In genomic region chr18:70172225-70172624, GRCh38 we compare ENCODE assay signal across 12 cellular contexts. TPM values are rescaled to one million over a fixed set of nuclear protein-coding genes. Genes with fewer than 3 reads are reported as not detected.
DNase-seq lines count a peak whose midpoint lies in the region; ATAC-seq and TF ChIP-seq lines count a peak whose summit lies in the region.
"Had no signal": no experiment of that assay in that cellular context is flagged by ENCODE, and none has a peak within 500 bp of the region (broad histone marks: within the 10 kb centered on the region; RNA-seq: fewer than 3 reads in every experiment).

No MANE protein-coding gene starts in this region.

- POLR2A ChIA-PET in CD8-positive, alpha-beta memory T cell (lab: Charles Lee) = no interaction called here

- no peaks in the 10 kb centered on the region for H3K4me1 ChIP-seq in CD8-positive, alpha-beta memory T cell (ENCODE audit: insufficient read depth, low read length)
- no peaks in the 10 kb centered on the region for H3K4me1 ChIP-seq in neuronal stem cell (ENCODE audit: control insufficient read depth in 2 of 2, insufficient read depth in 1 of 2, low read depth in 1 of 2, low read length in 2 of 2)
- H3K4me1 ChIP-seq in tibial artery = no peaks in the 10 kb centered on the region
- H3K4me1 ChIP-seq: parathyroid adenoma had no signal

- H3K36me3 ChIP-seq in CD8-positive, alpha-beta memory T cell (ENCODE audit: insufficient read depth, low read length) = no peaks in the 10 kb centered on the region
- H3K36me3 ChIP-seq in neuronal stem cell (replicated peaks in 1 of 2; ENCODE audit: control insufficient read depth in 2 of 2, insufficient read depth in 2 of 2, low read length in 2 of 2) (peaks cover 0 to 21% of the 10 kb centered on the region in 2 donors), tibial artery (peaks cover 0 to 5% (median 0%) of the 10 kb centered on the region in 3 donors)

- no peak for ATAC-seq in esophagus mucosa
- ATAC-seq: activated CD4-positive, CD25-positive, alpha-beta regulatory T cell treated with anti-CD3 and anti-CD28 coated beads, Interleukin-2, amount 50 U/mL, for 24 hours had no signal

- H3K4me2 ChIP-seq in neuronal stem cell (ENCODE audit: insufficient read depth, low read length, poor library complexity, severe bottlenecking) = no peak overlapping the region

- no peak overlapping the region for H2AK5ac ChIP-seq in neuronal stem cell (ENCODE audit: low read depth, low read length)

- TF ChIP-seq CTCF in LNCaP clone FGC (IDR thresholded peaks at IDR 0.05; ENCODE audit: control insufficient read depth, extremely low read depth, insufficient read depth) (peak; percentile 51), chondrocyte (IDR thresholded peaks at IDR 0.05) (peak; percentile 83), tibial artery (IDR thresholded peaks at IDR 0.05) (peak in 1 of 2 experiments; percentile 6)

- H3K9me3 Mint-ChIP-seq in chondrocyte (ENCODE audit: low read depth) = no peaks in the 10 kb centered on the region
- no peaks in the 10 kb centered on the region for H3K9me3 Mint-ChIP-seq in CD8-positive, alpha-beta memory T cell

- no peak overlapping the region for H2BK120ac ChIP-seq in neuronal stem cell (ENCODE audit: low read depth, low read length)

- no peak overlapping the region for H3K27ac ChIP-seq in CD8-positive, alpha-beta memory T cell (ENCODE audit: low read depth, low read length)
- no peak overlapping the region for H3K27ac ChIP-seq in neuronal stem cell (replicated peaks; ENCODE audit: low read length)
- H3K27ac ChIP-seq in tibial artery = no peak overlapping the region
- H3K27ac ChIP-seq: parathyroid adenoma had no signal

- H3K27ac Mint-ChIP-seq in chondrocyte (ENCODE audit: unreplicated experiment) = no peak overlapping the region
- H3K27ac Mint-ChIP-seq in CD8-positive, alpha-beta memory T cell = no peak overlapping the region

- no peak overlapping the region for H2BK15ac ChIP-seq in neuronal stem cell (ENCODE audit: low read length)

- H3K27me3 Mint-ChIP-seq in chondrocyte (ENCODE audit: low read depth) = no peaks in the 10 kb centered on the region
- H3K27me3 Mint-ChIP-seq in CD8-positive, alpha-beta memory T cell = no peaks in the 10 kb centered on the region

- intact Hi-C loops in tibial artery (cut with DNase I; ENCODE audit: low total_unique reads) = no loop called here

- no peak overlapping the region for H3K18ac ChIP-seq in neuronal stem cell (ENCODE audit: low read length)

- no peaks in the 10 kb centered on the region for H3K36me3 Mint-ChIP-seq in chondrocyte (ENCODE audit: low read depth)
- H3K36me3 Mint-ChIP-seq in CD8-positive, alpha-beta memory T cell = peaks cover 4 to 41% (median 13%) of the 10 kb centered on the region in 3 donors

- DNase-seq in EH (ENCODE audit: low read depth) = peak; percentile 31
- no peak for DNase-seq in LNCaP clone FGC (ENCODE audit: low read depth)
- DNase-seq in chondrocyte (ENCODE audit: low spot score) = no peak
- peak; percentile 43 to 64 for DNase-seq in lung microvascular endothelial cell (ENCODE audit: low read depth in 2 of 2)
- DNase-seq in CD8-positive, alpha-beta memory T cell = no peak
- DNase-seq in neuronal stem cell (ENCODE audit: low spot score) = no peak
- DNase-seq in tibial artery = no peak
- DNase-seq: activated naive CD4-positive, alpha-beta T cell treated with Interleukin-2 at 50 U/mL for 16 hours; GF-D8 had no signal

- H3K4me3 ChIP-seq in LNCaP clone FGC (ENCODE audit: low read depth, low read length) = no peak overlapping the region
- H3K4me3 ChIP-seq in CD8-positive, alpha-beta memory T cell (ENCODE audit: low read length) = no peak overlapping the region
- H3K4me3 ChIP-seq in neuronal stem cell (ENCODE audit: low read length in 2 of 2) = no peak overlapping the region
- H3K4me3 ChIP-seq in tibial artery = no peak overlapping the region

- no peak overlapping the region for H3K23ac ChIP-seq in neuronal stem cell (ENCODE audit: low read depth, low read length, poor library complexity)

- H3K9me3 ChIP-seq in CD8-positive, alpha-beta memory T cell (ENCODE audit: low read length) = no peaks in the 10 kb centered on the region
- H3K9me3 ChIP-seq in neuronal stem cell (replicated peaks in 1 of 2; ENCODE audit: control insufficient read depth in 2 of 2, insufficient read depth in 1 of 2, low read depth in 1 of 2, low read length in 2 of 2) = no peaks in the 10 kb centered on the region
- H3K9me3 ChIP-seq in tibial artery = no peaks in the 10 kb centered on the region

- H3K9ac ChIP-seq in neuronal stem cell (ENCODE audit: low read depth, low read length, poor library complexity) = no peak overlapping the region
- H3K9ac ChIP-seq: parathyroid adenoma had no signal

- H2AFZ ChIP-seq in neuronal stem cell (ENCODE audit: low read length) = no peak overlapping the region
- H2AFZ ChIP-seq: parathyroid adenoma had no signal

- no peaks in the 10 kb centered on the region for H3K4me1 Mint-ChIP-seq in chondrocyte (ENCODE audit: low read depth)
- H3K4me1 Mint-ChIP-seq in CD8-positive, alpha-beta memory T cell = peaks cover 4 to 6% (median 5%) of the 10 kb centered on the region in 3 donors

- CTCF ChIA-PET in CD8-positive, alpha-beta memory T cell (lab: Charles Lee) = no interaction called here

- H3K27me3 ChIP-seq in CD8-positive, alpha-beta memory T cell (ENCODE audit: insufficient read depth, low read length, poor library complexity, severe bottlenecking) = no peaks in the 10 kb centered on the region
- H3K27me3 ChIP-seq in neuronal stem cell (ENCODE audit: control insufficient read depth in 3 of 3, insufficient read depth in 3 of 3, low read depth in 1 of 3, low read length in 3 of 3) (no peaks in the 10 kb centered on the region), tibial artery (no peaks in the 10 kb centered on the region)

- H3K4me3 Mint-ChIP-seq in chondrocyte (ENCODE audit: unreplicated experiment) = no peak overlapping the region
- H3K4me3 Mint-ChIP-seq in CD8-positive, alpha-beta memory T cell = no peak overlapping the region

- no peak overlapping the region for H4K91ac ChIP-seq in neuronal stem cell (ENCODE audit: low read depth, low read length, poor library complexity)

- no peak overlapping the region for H3K14ac ChIP-seq in neuronal stem cell (ENCODE audit: low read length)

- no peak overlapping the region for H4K8ac ChIP-seq in neuronal stem cell (ENCODE audit: low read depth, low read length)

- no peak overlapping the region for H2BK5ac ChIP-seq in neuronal stem cell (ENCODE audit: low read length)

- no peaks in the 10 kb centered on the region for H3K79me1 ChIP-seq in neuronal stem cell (ENCODE audit: low read depth, low read length)

- no peak overlapping the region for H3K4ac ChIP-seq in neuronal stem cell (ENCODE audit: low read length)

- no peak overlapping the region for H2BK12ac ChIP-seq in neuronal stem cell (ENCODE audit: low read length)

RNA-seq across cellular contexts. Expression of gene RTTN, which starts 33.3 kb away (rescaled TPM):
- 4.8 to 14.4 TPM (median 6.6 TPM) in 3 replicates for total RNA-seq in chondrocyte
- 12.0 and 14.7 TPM in 2 replicates for total RNA-seq in lung microvascular endothelial cell
- 10 to 100 TPM; 24.7 to 26.6 TPM for total RNA-seq in CD8-positive, alpha-beta memory T cell
- 3.2 TPM for polyA plus RNA-seq in CD8-positive, alpha-beta memory T cell
- polyA plus RNA-seq in neuronal stem cell (2013, experiment 1 of 2) = 12.5 TPM
- polyA plus RNA-seq in neuronal stem cell (2013, experiment 2 of 2) = 13.5 TPM
- 7.8 TPM for total RNA-seq in esophagus mucosa

Comparison
In these comparisons a context has a peak if more than half of its experiments do, and no peak if none do; other contexts are left out.
1. DNase-seq: peak in EH (single experiment) and lung microvascular endothelial cell (2 of 2); none in LNCaP clone FGC (single experiment), chondrocyte (single experiment), CD8-positive, alpha-beta memory T cell (0 of 5), neuronal stem cell (single experiment) and tibial artery (0 of 2).